ENCODE assay signal across 1 cellular context in the genomic region with DNA sequence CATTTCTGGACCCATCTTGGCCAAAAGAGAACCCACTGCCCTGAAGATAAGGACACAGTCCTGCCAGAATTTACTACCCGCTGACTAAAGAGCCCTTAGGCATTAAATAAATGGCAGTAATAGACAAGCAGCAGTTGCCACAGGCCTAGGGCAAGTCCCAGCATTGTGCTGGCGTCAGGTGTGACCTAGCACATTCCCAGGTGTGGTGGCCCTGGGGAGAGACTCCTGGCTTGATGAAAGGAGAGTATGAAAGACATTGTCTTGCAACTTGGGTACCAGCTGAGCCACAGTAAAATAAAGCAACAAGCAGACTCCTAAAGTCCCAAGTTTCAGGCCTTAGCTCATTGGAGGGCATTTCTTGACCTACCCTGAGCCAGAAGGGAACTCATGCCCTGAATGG.
TF ChIP-seq lines count a peak whose summit lies in the region.

No MANE protein-coding gene starts in this region.

TF ChIP-seq in GM23338, 12 proteins besides CTCF, POLR2A, EP300 and RAD21 (continued from another document):
- no peak for TF ChIP-seq NANOG (IDR thresholded peaks at IDR 0.05; ENCODE audit: borderline replicate concordance)
- TF ChIP-seq, protein P1, sequence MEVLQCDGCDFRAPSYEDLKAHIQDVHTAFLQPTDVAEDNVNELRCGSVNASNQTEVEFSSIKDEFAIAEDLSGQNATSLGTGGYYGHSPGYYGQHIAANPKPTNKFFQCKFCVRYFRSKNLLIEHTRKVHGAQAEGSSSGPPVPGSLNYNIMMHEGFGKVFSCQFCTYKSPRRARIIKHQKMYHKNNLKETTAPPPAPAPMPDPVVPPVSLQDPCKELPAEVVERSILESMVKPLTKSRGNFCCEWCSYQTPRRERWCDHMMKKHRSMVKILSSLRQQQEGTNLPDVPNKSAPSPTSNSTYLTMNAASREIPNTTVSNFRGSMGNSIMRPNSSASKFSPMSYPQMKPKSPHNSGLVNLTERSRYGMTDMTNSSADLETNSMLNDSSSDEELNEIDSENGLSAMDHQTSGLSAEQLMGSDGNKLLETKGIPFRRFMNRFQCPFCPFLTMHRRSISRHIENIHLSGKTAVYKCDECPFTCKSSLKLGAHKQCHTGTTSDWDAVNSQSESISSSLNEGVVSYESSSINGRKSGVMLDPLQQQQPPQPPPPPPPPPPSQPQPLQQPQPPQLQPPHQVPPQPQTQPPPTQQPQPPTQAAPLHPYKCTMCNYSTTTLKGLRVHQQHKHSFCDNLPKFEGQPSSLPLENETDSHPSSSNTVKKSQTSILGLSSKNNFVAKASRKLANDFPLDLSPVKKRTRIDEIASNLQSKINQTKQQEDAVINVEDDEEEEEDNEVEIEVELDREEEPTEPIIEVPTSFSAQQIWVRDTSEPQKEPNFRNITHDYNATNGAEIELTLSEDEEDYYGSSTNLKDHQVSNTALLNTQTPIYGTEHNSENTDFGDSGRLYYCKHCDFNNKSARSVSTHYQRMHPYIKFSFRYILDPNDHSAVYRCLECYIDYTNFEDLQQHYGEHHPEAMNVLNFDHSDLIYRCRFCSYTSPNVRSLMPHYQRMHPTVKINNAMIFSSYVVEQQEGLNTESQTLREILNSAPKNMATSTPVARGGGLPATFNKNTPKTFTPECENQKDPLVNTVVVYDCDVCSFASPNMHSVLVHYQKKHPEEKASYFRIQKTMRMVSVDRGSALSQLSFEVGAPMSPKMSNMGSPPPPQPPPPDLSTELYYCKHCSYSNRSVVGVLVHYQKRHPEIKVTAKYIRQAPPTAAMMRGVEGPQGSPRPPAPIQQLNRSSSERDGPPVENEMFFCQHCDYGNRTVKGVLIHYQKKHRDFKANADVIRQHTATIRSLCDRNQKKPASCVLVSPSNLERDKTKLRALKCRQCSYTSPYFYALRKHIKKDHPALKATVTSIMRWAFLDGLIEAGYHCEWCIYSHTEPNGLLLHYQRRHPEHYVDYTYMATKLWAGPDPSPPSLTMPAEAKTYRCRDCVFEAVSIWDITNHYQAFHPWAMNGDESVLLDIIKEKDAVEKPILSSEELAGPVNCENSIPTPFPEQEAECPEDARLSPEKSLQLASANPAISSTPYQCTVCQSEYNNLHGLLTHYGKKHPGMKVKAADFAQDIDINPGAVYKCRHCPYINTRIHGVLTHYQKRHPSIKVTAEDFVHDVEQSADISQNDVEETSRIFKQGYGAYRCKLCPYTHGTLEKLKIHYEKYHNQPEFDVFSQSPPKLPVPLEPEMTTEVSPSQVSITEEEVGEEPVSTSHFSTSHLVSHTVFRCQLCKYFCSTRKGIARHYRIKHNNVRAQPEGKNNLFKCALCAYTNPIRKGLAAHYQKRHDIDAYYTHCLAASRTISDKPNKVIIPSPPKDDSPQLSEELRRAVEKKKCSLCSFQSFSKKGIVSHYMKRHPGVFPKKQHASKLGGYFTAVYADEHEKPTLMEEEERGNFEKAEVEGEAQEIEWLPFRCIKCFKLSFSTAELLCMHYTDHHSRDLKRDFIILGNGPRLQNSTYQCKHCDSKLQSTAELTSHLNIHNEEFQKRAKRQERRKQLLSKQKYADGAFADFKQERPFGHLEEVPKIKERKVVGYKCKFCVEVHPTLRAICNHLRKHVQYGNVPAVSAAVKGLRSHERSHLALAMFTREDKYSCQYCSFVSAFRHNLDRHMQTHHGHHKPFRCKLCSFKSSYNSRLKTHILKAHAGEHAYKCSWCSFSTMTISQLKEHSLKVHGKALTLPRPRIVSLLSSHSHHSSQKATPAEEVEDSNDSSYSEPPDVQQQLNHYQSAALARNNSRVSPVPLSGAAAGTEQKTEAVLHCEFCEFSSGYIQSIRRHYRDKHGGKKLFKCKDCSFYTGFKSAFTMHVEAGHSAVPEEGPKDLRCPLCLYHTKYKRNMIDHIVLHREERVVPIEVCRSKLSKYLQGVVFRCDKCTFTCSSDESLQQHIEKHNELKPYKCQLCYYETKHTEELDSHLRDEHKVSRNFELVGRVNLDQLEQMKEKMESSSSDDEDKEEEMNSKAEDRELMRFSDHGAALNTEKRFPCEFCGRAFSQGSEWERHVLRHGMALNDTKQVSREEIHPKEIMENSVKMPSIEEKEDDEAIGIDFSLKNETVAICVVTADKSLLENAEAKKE (CRISPR knock-in tag; IDR thresholded peaks at IDR 0.05), result no peak
- TF ChIP-seq ZNF331 (CRISPR knock-in tag; IDR thresholded peaks at IDR 0.05; ENCODE audit: low read depth), result no peak
- no peak for TF ChIP-seq CREB1 (CRISPR knock-in tag; IDR thresholded peaks at IDR 0.05; ENCODE audit: low read depth)
